Comparison of ENCODE assay signal across 32 cellular contexts in genomic region chr7:129471402-129471827, GRCh38. TPM values are rescaled to one million over a fixed set of nuclear protein-coding genes. Genes with fewer than 3 reads are reported as not detected.
A peak's percentile ranks its signal among the peaks of the same experiment; 100 is the strongest.
DNase-seq lines count a peak whose midpoint lies in the region; ATAC-seq and TF ChIP-seq lines count a peak whose summit lies in the region.
"Had no signal": no experiment of that assay in that cellular context is flagged by ENCODE, and none has a peak within 500 bp of the region (broad histone marks: within the 10 kb centered on the region; RNA-seq: fewer than 3 reads in every experiment).

No MANE protein-coding gene starts in this region.

- no peak overlapping the region for H3K4me3 Mint-ChIP-seq in activated T-cell treated with anti-CD3 and anti-CD28 coated beads, Interleukin-2, amount 50 U/mL, for 24 hours
- H3K4me3 Mint-ChIP-seq: brain, H9, IgD-negative memory B cell, immature natural killer cell, natural killer cell, T-helper 17 cell had no signal

- H4K20me1 ChIP-seq in PC-9 (ENCODE audit: insufficient read depth): no peaks in the 10 kb centered on the region
- H4K20me1 ChIP-seq: BLaER1 had no signal

- H3K9me3 ChIP-seq in PC-9 (ENCODE audit: insufficient read depth, low read depth): no peaks in the 10 kb centered on the region
- H3K9me3 ChIP-seq: left lung, SK-N-SH, thyroid gland had no signal

- H3K36me3 Mint-ChIP-seq in activated T-cell treated with anti-CD3 and anti-CD28 coated beads, Interleukin-2, amount 50 U/mL, for 24 hours (ENCODE audit: low read depth): peaks cover 31% of the 10 kb centered on the region
- H3K36me3 Mint-ChIP-seq: immature natural killer cell, natural killer cell had no signal

- H3K79me2 ChIP-seq in PC-9 (ENCODE audit: low read depth): no peaks in the 10 kb centered on the region
- H3K79me2 ChIP-seq: hepatocyte had no signal

- H3K36me3 ChIP-seq in PC-9 (ENCODE audit: low read depth): peaks cover 36% of the 10 kb centered on the region
- H3K36me3 ChIP-seq: BLaER1, left lung, thyroid gland had no signal

- no peak overlapping the region for H2AFZ ChIP-seq in PC-9
- H2AFZ ChIP-seq: hepatocyte had no signal

- H3K4me1 Mint-ChIP-seq in activated T-cell treated with anti-CD3 and anti-CD28 coated beads, Interleukin-2, amount 50 U/mL, for 24 hours (ENCODE audit: low read depth): peaks cover 22% of the 10 kb centered on the region
- H3K4me1 Mint-ChIP-seq: brain, T-helper 17 cell had no signal

- peak overlapping the region; percentile 85 for H3K27ac Mint-ChIP-seq in activated T-cell treated with anti-CD3 and anti-CD28 coated beads, Interleukin-2, amount 50 U/mL, for 24 hours
- H3K27ac Mint-ChIP-seq: brain, H9, natural killer cell, T-helper 17 cell had no signal

- no peaks in the 10 kb centered on the region for H3K9me3 Mint-ChIP-seq in activated T-cell treated with anti-CD3 and anti-CD28 coated beads, Interleukin-2, amount 50 U/mL, for 24 hours
- H3K9me3 Mint-ChIP-seq: immature natural killer cell, natural killer cell had no signal

- POLR2A ChIA-PET in PC-9 (lab: Charles Lee; ENCODE audit: unreplicated experiment): no interaction called here

- BruUV-seq in PC-9 (replicated peaks; lab: Mats Ljungman, UMichigan): no TSS peak

- H3K4me3 ChIP-seq in PC-9: no peak overlapping the region
- H3K4me3 ChIP-seq in fibroblast of mammary gland (ENCODE audit: control insufficient read depth, low read depth, low read length): no peak overlapping the region
- H3K4me3 ChIP-seq: BLaER1, hepatocyte, left lung, thyroid gland had no signal

- H3K4me2 ChIP-seq in PC-9: 0 out of 2 replicates have a peak overlapping the region, but pooled peaks have one; percentile 21
- H3K4me2 ChIP-seq: BLaER1, hepatocyte, SK-N-SH had no signal

- ATAC-seq in HG03342 (IDR thresholded peaks at IDR 0.05; ENCODE audit: unreplicated experiment): no peak
- ATAC-seq in HG03469 (IDR thresholded peaks at IDR 0.05; ENCODE audit: unreplicated experiment): no peak
- ATAC-seq: left lung, T-helper 17 cell had no signal

- no peaks in the 10 kb centered on the region for H3K9me2 ChIP-seq in PC-9 (ENCODE audit: insufficient read depth)
- H3K9me2 ChIP-seq: SK-N-SH had no signal

- no peak for TF ChIP-seq CTCF in PC-9 (conservative IDR thresholded peaks at IDR 0.05)
- no peak for TF ChIP-seq CTCF in fibroblast of mammary gland (conservative IDR thresholded peaks at IDR 0.05; ENCODE audit: control insufficient read depth, insufficient read depth, low read depth, low read length)

- CTCF ChIA-PET in PC-9 (lab: Charles Lee): interaction anchor here (0.6 to 5.3 kb wide), 7 partner anchors 37 to 553 kb away, joined by 3 to 29 read pairs (median 4); partner anchors contain the start of gene STRIP2

- H3F3A ChIP-seq in PC-9 (ENCODE audit: insufficient read depth, low read depth): peaks cover 33% of the 10 kb centered on the region

- intact Hi-C loops in PC-9 (cut with micrococcal nuclease; ENCODE audit: unreplicated experiment): no loop called here

- peak overlapping the region; percentile 80 for H3K27ac ChIP-seq in PC-9
- H3K27ac ChIP-seq: BLaER1, hepatocyte, left lung, thyroid gland, VCaP had no signal

- DNase-seq in activated T-cell treated with anti-CD3 and anti-CD28 coated beads, Interleukin-2, amount 50 U/mL, for 24 hours: no peak
- no peak for DNase-seq in activated T-cell treated with anti-CD3 and anti-CD28 coated beads, Interleukin-2, amount 50 U/mL, for 48 hours
- DNase-seq in EH (ENCODE audit: low read depth) (peak; percentile 27), PC-9 (peak in 1 of 2 experiments; percentile 58), fibroblast of mammary gland (ENCODE audit: low read depth) (peak; percentile 12), HK-2 (ENCODE audit: unreplicated experiment) (no peak)
- DNase-seq: activated CD4-positive, alpha-beta T cell treated with anti-CD3 and anti-CD28 coated beads, Interleukin-2, amount 50 U/mL, for 48 hours; COR-L47; DMS79; effector CD4-positive, alpha-beta T cell; H9; immature natural killer cell; left lung; midbrain; natural killer cell; NCI-H1105 treated with DMSO at 0.1 percent for 48 hours; NCI-H2029 treated with DMSO at 0.1 percent for 48 hours; NCI-H2227 treated with DMSO at 0.1 percent for 48 hours; NCI-H69; retina; SK-N-SH; stimulated activated CD4-positive, alpha-beta T cell treated with anti-CD3 and anti-CD28 coated beads, Interleukin-4, amount 100 ng/mL, for 1 hour; stimulated activated naive CD4-positive, alpha-beta T cell treated with Interleukin-2 at 50 U/mL for 16 hours; T-helper 17 cell; thyroid gland had no signal

- H3K27me3 ChIP-seq in PC-9 (ENCODE audit: insufficient read depth, low read depth): no peaks in the 10 kb centered on the region
- H3K27me3 ChIP-seq: BLaER1, hepatocyte, left lung, thyroid gland had no signal

- no peaks in the 10 kb centered on the region for H3K27me3 Mint-ChIP-seq in activated T-cell treated with anti-CD3 and anti-CD28 coated beads, Interleukin-2, amount 50 U/mL, for 24 hours
- H3K27me3 Mint-ChIP-seq: brain, IgD-negative memory B cell, T-helper 17 cell had no signal

- peaks cover 45% of the 10 kb centered on the region for H3K4me1 ChIP-seq in PC-9 (replicated peaks; ENCODE audit: insufficient read depth)
- H3K4me1 ChIP-seq: BLaER1, left lung had no signal

RNA-seq across cellular contexts. Expression of gene SMKR1, which starts 30.9 kb away (rescaled TPM):
- total RNA-seq in PC-9 (2021): 8.3 and 8.9 TPM in 2 replicates
- total RNA-seq: hepatocyte had no signal

RNA-seq across cellular contexts. Expression of gene STRIP2, which starts 37.2 kb away (rescaled TPM):
- 6.4 and 9.5 TPM in 2 replicates for total RNA-seq in PC-9 (2021)

Comparison
In these comparisons a context has a peak if more than half of its experiments do, and no peak if none do; other contexts are left out.
1. DNase-seq: peak in EH (single experiment) and fibroblast of mammary gland (single experiment); none in activated T-cell treated with anti-CD3 and anti-CD28 coated beads, Interleukin-2, amount 50 U/mL, for 24 hours (single experiment), activated T-cell treated with anti-CD3 and anti-CD28 coated beads, Interleukin-2, amount 50 U/mL, for 48 hours (0 of 2) and HK-2 (single experiment).